ENCODE assay signal across 1 cellular context in the genomic region with DNA sequence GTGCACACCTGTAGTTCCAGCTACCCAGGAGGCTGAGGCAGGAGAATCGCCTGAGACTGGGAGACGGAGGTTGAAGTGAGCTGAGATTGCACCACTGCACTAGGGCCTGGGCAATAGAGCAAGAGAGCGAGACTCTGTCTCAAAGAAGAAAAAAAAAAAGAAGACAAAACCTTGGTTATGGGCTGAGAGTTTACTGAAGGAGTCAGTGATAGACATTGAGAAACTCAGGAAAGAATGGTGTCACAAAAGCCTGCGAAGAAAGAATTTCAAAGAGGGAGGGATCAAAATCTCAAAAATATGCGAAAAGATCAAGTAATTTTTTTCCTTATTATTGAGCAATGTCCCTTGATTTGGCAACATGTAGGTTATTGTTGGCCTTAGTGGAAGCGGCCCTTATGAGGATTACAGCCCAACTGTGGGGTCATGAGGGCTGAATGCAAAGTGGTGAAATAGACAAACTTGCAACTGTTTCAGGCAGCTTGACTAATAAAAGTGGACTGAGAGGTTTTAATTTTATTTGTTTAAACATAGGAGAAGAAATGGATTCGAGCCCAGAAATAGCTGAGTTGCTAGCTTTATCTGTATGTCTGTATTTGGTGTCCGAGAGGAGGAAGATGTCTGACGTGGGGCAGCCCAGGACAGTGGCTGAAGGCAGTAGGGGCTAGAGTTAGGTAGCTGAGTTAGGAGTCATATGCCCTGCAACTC.
TF ChIP-seq lines count a peak whose summit lies in the region.

No MANE protein-coding gene starts in this region.

TF ChIP-seq in K562, 482 proteins besides CTCF, POLR2A, EP300 and RAD21:
- TF ChIP-seq CEBPB (tag; IDR thresholded peaks at IDR 0.05) (peak; percentile 25; the same call in 1 of the 2 replicates), TAF15 (IDR thresholded peaks at IDR 0.05; ENCODE audit: low read depth, low read length) (no peak)
